Comparison of ENCODE assay signal across 15 cellular contexts in the genomic region with DNA sequence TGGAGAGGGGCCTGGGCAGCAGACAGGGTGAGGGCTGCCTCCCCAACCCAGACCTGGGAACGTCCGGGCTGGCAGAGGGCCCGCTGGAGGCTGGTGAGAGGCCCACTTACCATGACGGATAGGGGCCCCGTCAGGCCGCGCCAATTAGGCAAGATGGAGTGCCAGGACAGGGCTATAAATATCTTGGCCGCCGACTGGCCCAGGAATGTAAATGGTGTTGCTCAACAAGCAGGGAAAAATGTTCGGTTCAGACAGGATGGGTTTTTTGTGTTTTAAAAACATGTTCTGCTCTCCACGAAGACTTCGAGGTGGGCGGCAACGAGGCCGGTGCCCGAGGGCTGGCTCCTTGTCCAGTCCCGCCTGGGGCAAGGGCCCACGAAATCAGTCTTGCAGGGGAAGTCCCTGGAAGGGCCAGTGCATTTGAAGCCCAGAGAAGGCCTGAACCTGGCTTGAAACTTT. TPM values are rescaled to one million over a fixed set of nuclear protein-coding genes. Genes with fewer than 3 reads are reported as not detected.
DNase-seq lines count a peak whose midpoint lies in the region; TF ChIP-seq lines count a peak whose summit lies in the region.
"Had no signal": no experiment of that assay in that cellular context is flagged by ENCODE, and none has a peak within 500 bp of the region (broad histone marks: within the 10 kb centered on the region; RNA-seq: fewer than 3 reads in every experiment).

No MANE protein-coding gene starts in this region.

- intact Hi-C loops in ovary (cut with DNase I) (loop anchor here in 1 of 4 donors (10.0 kb wide), 1 partner anchor 97 kb away; no protein-coding TSS in a partner anchor), dorsolateral prefrontal cortex (cut with DNase I) (no loop called here)

- no peaks in the 10 kb centered on the region for H3K36me3 ChIP-seq in SK-N-SH (replicated peaks in 1 of 2; ENCODE audit: control insufficient read depth in 1 of 2, insufficient read depth in 2 of 2, low read length in 1 of 2)
- no peaks in the 10 kb centered on the region for H3K36me3 ChIP-seq in ovary
- H3K36me3 ChIP-seq: colonic mucosa had no signal

- H3F3A ChIP-seq in SK-N-SH (replicated peaks; ENCODE audit: insufficient read depth), result peaks cover 7% of the 10 kb centered on the region

- DNase-seq in A172 (ENCODE audit: low spot score) (peak; percentile 95), SK-N-SH (no peak), fibroblast of the aortic adventitia (ENCODE audit: low read depth) (peak; percentile 94), ovary (peak in 4 of 5 donors; percentile 48 to 76 (median 55)), mesenteric fat pad (ENCODE audit: low spot score) (no peak), OCI-M2 (lab: John Stamatoyannopoulos, UW; ENCODE audit: unreplicated experiment) (no peak), dorsolateral prefrontal cortex (no peak)
- no peak for DNase-seq in activated CD8-positive, alpha-beta memory T cell treated with anti-CD3 and anti-CD28 coated beads, Interleukin-2, amount 50 U/mL, for 4 hours
- DNase-seq: 8988T; colonic mucosa; hippocampal formation; SHP77; stimulated activated CD4-positive, alpha-beta T cell treated with anti-CD3 and anti-CD28 coated beads, Interleukin-4, amount 100 ng/mL, for 1 hour; substantia nigra had no signal

- TF ChIP-seq CTCF in SK-N-SH (IDR thresholded peaks at IDR 0.05), result no peak
- TF ChIP-seq CTCF in fibroblast of the aortic adventitia (IDR thresholded peaks at IDR 0.05; ENCODE audit: insufficient read depth, low read length), result no peak
- TF ChIP-seq CTCF in ovary (IDR thresholded peaks at IDR 0.05), result no peak
- no peak for TF ChIP-seq CTCF in dorsolateral prefrontal cortex (IDR thresholded peaks at IDR 0.05 in 54 of 56, conservative IDR thresholded peaks at IDR 0.05 in 2 of 56; ENCODE audit: low read depth in 1 of 56, partially characterized antibody in 56 of 56)

- H3K27me3 ChIP-seq in SK-N-SH (ENCODE audit: insufficient read depth), result no peaks in the 10 kb centered on the region
- no peaks in the 10 kb centered on the region for H3K27me3 ChIP-seq in ovary
- no peaks in the 10 kb centered on the region for H3K27me3 ChIP-seq in dorsolateral prefrontal cortex
- H3K27me3 ChIP-seq: colonic mucosa had no signal

- POLR2A ChIA-PET in SK-N-SH (lab: Yijun Ruan, JAX), result no interaction called here

- TF ChIP-seq RAD21 in SK-N-SH (IDR thresholded peaks at IDR 0.05; ENCODE audit: low read length), result no peak

- H3K9me2 ChIP-seq in SK-N-SH, result no peaks in the 10 kb centered on the region

- WGBS in SK-N-SH (ENCODE audit: low lambda C conversion rate), result 68% methylated on average over 18 of the region's 18 CpGs
- 12 to 21% (median 18%) methylated on average over 18 of the region's 18 CpGs for WGBS in ovary, 3 donors

- TF ChIP-seq EP300 in SK-N-SH (IDR thresholded peaks at IDR 0.05; ENCODE audit: borderline replicate concordance in 1 of 2, low read depth in 1 of 2, low read length in 1 of 2) (no peak), ovary (IDR thresholded peaks at IDR 0.05) (no peak)

- no peak for TF ChIP-seq POLR2A in ovary (IDR thresholded peaks at IDR 0.05)

- no peak overlapping the region for H3K4me2 ChIP-seq in SK-N-SH
- H3K4me2 ChIP-seq: KMS-11 had no signal

- no peaks in the 10 kb centered on the region for H4K20me1 ChIP-seq in SK-N-SH (ENCODE audit: insufficient read depth)

- H3K79me2 ChIP-seq in SK-N-SH (ENCODE audit: insufficient read depth), result no peaks in the 10 kb centered on the region

- CTCF ChIA-PET in SK-N-SH (lab: Yijun Ruan, JAX), result no interaction called here

- no peak overlapping the region; a peak in 1 of 4 replicates for H3K27ac ChIP-seq in SK-N-SH (ENCODE audit: low read depth in 2 of 2, low read length in 1 of 2)
- H3K27ac ChIP-seq in ovary, result no peak overlapping the region
- H3K27ac ChIP-seq in dorsolateral prefrontal cortex, result no peak overlapping the region
- H3K27ac ChIP-seq: colonic mucosa, KMS-11 had no signal

- H3K4me3 ChIP-seq in SK-N-SH (ENCODE audit: low read depth in 2 of 2, low read length in 1 of 2) (no peak overlapping the region), fibroblast of the aortic adventitia (ENCODE audit: low read depth, low read length) (no peak overlapping the region), ovary (no peak overlapping the region), dorsolateral prefrontal cortex (no peak overlapping the region)
- H3K4me3 ChIP-seq: colonic mucosa had no signal

- H3K4me1 ChIP-seq in SK-N-SH (ENCODE audit: control insufficient read depth in 1 of 2, insufficient read depth in 2 of 2, low read depth in 1 of 2, low read length in 1 of 2), result no peaks in the 10 kb centered on the region; a peak in 1 of 4 replicates
- peaks cover 6% of the 10 kb centered on the region for H3K4me1 ChIP-seq in ovary (ENCODE audit: insufficient read depth)
- H3K4me1 ChIP-seq: colonic mucosa had no signal

- H3K9me3 ChIP-seq in SK-N-SH (no peaks in the 10 kb centered on the region; the same call in 1 of the 2 replicates), ovary (no peaks in the 10 kb centered on the region)
- H3K9me3 ChIP-seq: colonic mucosa had no signal

- H2AFZ ChIP-seq in SK-N-SH (ENCODE audit: low read depth), result peak overlapping the region; percentile 30; the same call in 1 of the 2 replicates

- H3K9ac ChIP-seq in SK-N-SH, result no peak overlapping the region
- H3K9ac ChIP-seq: KMS-11 had no signal

TF ChIP-seq in SK-N-SH, 30 proteins besides CTCF, POLR2A, EP300 and RAD21:
- TF ChIP-seq POLR2AphosphoS5 (IDR thresholded peaks at IDR 0.05; ENCODE audit: low read depth, low read length) (no peak), JUND (IDR thresholded peaks at IDR 0.05) (no peak), TEAD4 (IDR thresholded peaks at IDR 0.05; ENCODE audit: borderline replicate concordance, insufficient read depth) (no peak), GABPA (IDR thresholded peaks at IDR 0.05; ENCODE audit: low read depth) (no peak), NFIC (IDR thresholded peaks at IDR 0.05; ENCODE audit: borderline replicate concordance) (0 out of 2 replicates have a peak, but pooled peaks have one; percentile 17)
- TF ChIP-seq, protein P1, sequence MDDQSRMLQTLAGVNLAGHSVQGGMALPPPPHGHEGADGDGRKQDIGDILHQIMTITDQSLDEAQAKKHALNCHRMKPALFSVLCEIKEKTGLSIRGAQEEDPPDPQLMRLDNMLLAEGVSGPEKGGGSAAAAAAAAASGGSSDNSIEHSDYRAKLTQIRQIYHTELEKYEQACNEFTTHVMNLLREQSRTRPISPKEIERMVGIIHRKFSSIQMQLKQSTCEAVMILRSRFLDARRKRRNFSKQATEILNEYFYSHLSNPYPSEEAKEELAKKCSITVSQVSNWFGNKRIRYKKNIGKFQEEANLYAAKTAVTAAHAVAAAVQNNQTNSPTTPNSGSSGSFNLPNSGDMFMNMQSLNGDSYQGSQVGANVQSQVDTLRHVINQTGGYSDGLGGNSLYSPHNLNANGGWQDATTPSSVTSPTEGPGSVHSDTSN (IDR thresholded peaks at IDR 0.05), result peak; percentile 69

RNA-seq across cellular contexts. Expression of a gene that starts 35.8 kb away (rescaled TPM):
- 0.41 and 0.50 TPM in 2 replicates for total RNA-seq in A172 (2014; rRNA removed; shearing (Covaris generic))
- polyA plus RNA-seq in SK-N-SH (2012; rRNA removed), result 8.9 and 12.5 TPM in 2 replicates
- polyA plus RNA-seq in SK-N-SH (2012; cell fraction: cytosol; rRNA removed), result 3.6 and 6.1 TPM in 2 replicates
- 10.6 and 13.4 TPM in 2 replicates for polyA plus RNA-seq in SK-N-SH (2012; cell fraction: nucleus; rRNA removed)
- total RNA-seq in fibroblast of the aortic adventitia (ENCODE audit: low replicate concordance), result 22.3 and 101 TPM in 2 replicates
- total RNA-seq in ovary, result 10 to 100 TPM; 17.6 to 51.5 (median 39.1) TPM
- polyA plus RNA-seq in ovary, result 10 to 100 TPM; 13.2 to 38.1 TPM
- total RNA-seq in mesenteric fat pad, result 95.5 TPM
- total RNA-seq in dorsolateral prefrontal cortex, result 10 to 100 TPM in 117 of 120 experiments, 1 to 10 TPM in 3; 8.1 to 58.9 (median 19.5) TPM

Comparison
In these comparisons a context has a peak if more than half of its experiments do, and no peak if none do; other contexts are left out.
1. DNase-seq: peak in A172 (single experiment), fibroblast of the aortic adventitia (single experiment) and ovary (4 of 5); none in SK-N-SH (single experiment), activated CD8-positive, alpha-beta memory T cell treated with anti-CD3 and anti-CD28 coated beads, Interleukin-2, amount 50 U/mL, for 4 hours (single experiment), mesenteric fat pad (single experiment), OCI-M2 (single experiment) and dorsolateral prefrontal cortex (0 of 10).